Comparison of ENCODE assay signal across 12 cellular contexts in genomic region chr10:71453186-71453585, GRCh38. TPM values are rescaled to one million over a fixed set of nuclear protein-coding genes. Genes with fewer than 3 reads are reported as not detected.
DNase-seq lines count a peak whose midpoint lies in the region; ATAC-seq lines count a peak whose summit lies in the region.
"Had no signal": no experiment of that assay in that cellular context is flagged by ENCODE, and none has a peak within 500 bp of the region (broad histone marks: within the 10 kb centered on the region; RNA-seq: fewer than 3 reads in every experiment).

No MANE protein-coding gene starts in this region.

- intact Hi-C loops in Right ventricle myocardium inferior (cut with DNase I): no loop called here
- intact Hi-C loops in Right ventricle myocardium superior (cut with DNase I): no loop called here

- DNase-seq in DMS 273 (lab: John Stamatoyannopoulos, UW; ENCODE audit: unreplicated experiment) (peak; percentile 17), DMS 273 treated with DMSO at 0.1 percent for 48 hours (lab: John Stamatoyannopoulos, UW) (no peak), Right ventricle myocardium inferior (ENCODE audit: missing footprints) (peak; percentile 25), Right ventricle myocardium superior (no peak)
- no peak for DNase-seq in stimulated activated CD4-positive, alpha-beta T cell treated with anti-CD3 and anti-CD28 coated beads, Interleukin-4, amount 100 ng/mL, for 24 hours
- DNase-seq: AML-193; Caco-2; Calu3; CD4-positive, alpha-beta T cell; GF-D8 had no signal

- no peak for ATAC-seq in Right ventricle myocardium inferior
- ATAC-seq in Right ventricle myocardium superior (ENCODE audit: poor library complexity): no peak
- ATAC-seq: A549; CD8-positive, alpha-beta T cell had no signal

RNA-seq across cellular contexts. Expression of gene CDH23, which starts 56.5 kb away (rescaled TPM):
- total RNA-seq in Right ventricle myocardium inferior (4.8 TPM), Right ventricle myocardium superior (3.7 TPM)

Comparison
In these comparisons a context has a peak if more than half of its experiments do, and no peak if none do; other contexts are left out.
1. DNase-seq: peak in DMS 273 (single experiment) and Right ventricle myocardium inferior (single experiment); none in DMS 273 treated with DMSO at 0.1 percent for 48 hours (single experiment), Right ventricle myocardium superior (single experiment) and stimulated activated CD4-positive, alpha-beta T cell treated with anti-CD3 and anti-CD28 coated beads, Interleukin-4, amount 100 ng/mL, for 24 hours (single experiment).